ENCODE assay signal across 8 cellular contexts in genomic region chr3:65342084-65342683, GRCh38.
DNase-seq lines count a peak whose midpoint lies in the region; ATAC-seq and TF ChIP-seq lines count a peak whose summit lies in the region.

No MANE protein-coding gene starts in this region.

- H3K27ac ChIP-seq in WERI-Rb-1 (no peak overlapping the region), right atrium auricular region (no peak overlapping the region)

- in situ Hi-C loops in ACHN (cut with HindIII; ENCODE audit: low pct_ligation_motif_present, low pct_unique_long_range_greater_than_20kb, low sequenced_read_pairs) (no loop called here), GM13976 (cut with MboI; ENCODE audit: low sequenced_read_pairs, unreplicated experiment) (no loop called here)

- no peaks in the 10 kb centered on the region for H3K4me1 ChIP-seq in right atrium auricular region

- H3K9me3 ChIP-seq in WERI-Rb-1 (ENCODE audit: severe bottlenecking) (no peaks in the 10 kb centered on the region), right atrium auricular region (no peaks in the 10 kb centered on the region)

- H3K4me1 Mint-ChIP-seq in stimulated activated naive B cell treated with anti-CD40 and anti-IgM and Interleukin-4, amounts not matched to agents 10 μg/mL and 1 μg/mL and 100 μg/mL, for 72 hours = no peaks in the 10 kb centered on the region

- peak; percentile 53 for DNase-seq in ACHN
- peak; percentile 44 for DNase-seq in GM13976 (ENCODE audit: low spot score)
- peak in 60 of 76 experiments; percentile 2 to 74 (median 34) for DNase-seq in HUDEP-2 (lab: John Stamatoyannopoulos, UW; ENCODE audit: unreplicated experiment in 76 of 76)
- DNase-seq in WERI-Rb-1 = peak; percentile 61
- DNase-seq in right atrium auricular region (ENCODE audit: low spot score) = no peak
- peak; percentile 6 for DNase-seq in stimulated activated naive B cell treated with anti-CD40 and anti-IgM and Interleukin-4, amounts not matched to agents 10 μg/mL and 1 μg/mL and 100 μg/mL, for 72 hours

- H3K4me3 Mint-ChIP-seq in stimulated activated naive B cell treated with anti-CD40 and anti-IgM and Interleukin-4, amounts not matched to agents 10 μg/mL and 1 μg/mL and 100 μg/mL, for 72 hours = no peak overlapping the region

- no peaks in the 10 kb centered on the region for H3K36me3 ChIP-seq in WERI-Rb-1
- no peaks in the 10 kb centered on the region for H3K36me3 ChIP-seq in right atrium auricular region

- H3K4me3 ChIP-seq in WERI-Rb-1 (ENCODE audit: low read depth, low read length) = no peak overlapping the region
- no peak overlapping the region for H3K4me3 ChIP-seq in right atrium auricular region

- ATAC-seq in stimulated activated naive B cell treated with anti-CD40 and anti-IgM and Interleukin-4, amounts not matched to agents 10 μg/mL and 1 μg/mL and 100 μg/mL, for 72 hours (replicated peaks) = peak; percentile 69 to 72
- ATAC-seq in HG02938 (IDR thresholded peaks at IDR 0.05; ENCODE audit: unreplicated experiment) = no peak
- no peak for ATAC-seq in GM21576 (IDR thresholded peaks at IDR 0.05; ENCODE audit: unreplicated experiment)

- H3K36me3 Mint-ChIP-seq in stimulated activated naive B cell treated with anti-CD40 and anti-IgM and Interleukin-4, amounts not matched to agents 10 μg/mL and 1 μg/mL and 100 μg/mL, for 72 hours = no peaks in the 10 kb centered on the region

- H3K27me3 Mint-ChIP-seq in stimulated activated naive B cell treated with anti-CD40 and anti-IgM and Interleukin-4, amounts not matched to agents 10 μg/mL and 1 μg/mL and 100 μg/mL, for 72 hours = peaks cover 0 to 3% of the 10 kb centered on the region in 2 donors

- peaks cover 0 to 8% of the 10 kb centered on the region in 2 donors for H3K9me3 Mint-ChIP-seq in stimulated activated naive B cell treated with anti-CD40 and anti-IgM and Interleukin-4, amounts not matched to agents 10 μg/mL and 1 μg/mL and 100 μg/mL, for 72 hours

- H3K27me3 ChIP-seq in WERI-Rb-1 (ENCODE audit: insufficient read depth, low read depth, severe bottlenecking) = no peaks in the 10 kb centered on the region
- H3K27me3 ChIP-seq in right atrium auricular region = no peaks in the 10 kb centered on the region

- H3K27ac Mint-ChIP-seq in stimulated activated naive B cell treated with anti-CD40 and anti-IgM and Interleukin-4, amounts not matched to agents 10 μg/mL and 1 μg/mL and 100 μg/mL, for 72 hours = no peak overlapping the region

- TF ChIP-seq CTCF in GM13976 (IDR thresholded peaks at IDR 0.05; ENCODE audit: borderline replicate concordance, control extremely low read depth, extremely low read depth, insufficient read depth, missing control alignments) (peak; percentile 69), WERI-Rb-1 (IDR thresholded peaks at IDR 0.05; ENCODE audit: low read depth, low read length) (peak; percentile 87), right atrium auricular region (IDR thresholded peaks at IDR 0.05) (peak; percentile 37 to 68)

Comparison
In these comparisons a context has a peak if more than half of its experiments do, and no peak if none do; other contexts are left out.
1. ATAC-seq: peak in stimulated activated naive B cell treated with anti-CD40 and anti-IgM and Interleukin-4, amounts not matched to agents 10 μg/mL and 1 μg/mL and 100 μg/mL, for 72 hours (2 of 2); none in HG02938 (single experiment) and GM21576 (single experiment).
2. Peak in every context shown above with its lines, with median percentiles within 50 percentile points of each other: CTCF ChIP-seq.